In genomic region chr3:131174752-131175151, GRCh38 we compare ENCODE assay signal across 9 cellular contexts.
A peak's percentile ranks its signal among the peaks of the same experiment; 100 is the strongest.
DNase-seq lines count a peak whose midpoint lies in the region; ATAC-seq and TF ChIP-seq lines count a peak whose summit lies in the region.
"Had no signal": no experiment of that assay in that cellular context is flagged by ENCODE, and none has a peak within 500 bp of the region (broad histone marks: within the 10 kb centered on the region; RNA-seq: fewer than 3 reads in every experiment).

No MANE protein-coding gene starts in this region.

- peak; percentile 16 for DNase-seq in GM10266 (ENCODE audit: extremely low spot score)
- DNase-seq in GM20000 (ENCODE audit: low spot score) = peak; percentile 15
- DNase-seq in central memory CD8-positive, alpha-beta T cell (ENCODE audit: low spot score in 2 of 2) = no peak
- DNase-seq in activated effector memory CD4-positive, alpha-beta T cell treated with Interleukin-2 at 50 U/mL for 16 hours = no peak
- no peak for DNase-seq in hypothalamus (lab: John Stamatoyannopoulos, UW)
- DNase-seq in COR-L47 (lab: John Stamatoyannopoulos, UW) = no peak

- H3K36me3 Mint-ChIP-seq in central memory CD8-positive, alpha-beta T cell (ENCODE audit: insufficient read depth) = no peaks in the 10 kb centered on the region

- no peaks in the 10 kb centered on the region for H3K9me3 Mint-ChIP-seq in central memory CD8-positive, alpha-beta T cell

- H3K4me1 Mint-ChIP-seq in central memory CD8-positive, alpha-beta T cell = peaks cover 23% of the 10 kb centered on the region

- ATAC-seq in HG03571 (IDR thresholded peaks at IDR 0.05; ENCODE audit: unreplicated experiment) (peak; percentile 94), esophagus mucosa (no peak)
- ATAC-seq in central memory CD8-positive, alpha-beta T cell (replicated peaks; ENCODE audit: extremely low read depth, poor library complexity, severe bottlenecking) = peak; percentile 89
- ATAC-seq: K562 had no signal

- no peak overlapping the region for H3K27ac Mint-ChIP-seq in central memory CD8-positive, alpha-beta T cell (ENCODE audit: low read depth)

- H3K27me3 Mint-ChIP-seq in central memory CD8-positive, alpha-beta T cell = no peaks in the 10 kb centered on the region

- no peak for TF ChIP-seq CTCF in GM10266 (IDR thresholded peaks at IDR 0.05; ENCODE audit: control insufficient read depth, insufficient read depth, low read depth, missing control alignments)
- TF ChIP-seq CTCF in GM20000 (IDR thresholded peaks at IDR 0.05; ENCODE audit: extremely low read depth, missing control alignments) = no peak

- no peak overlapping the region for H3K4me3 Mint-ChIP-seq in central memory CD8-positive, alpha-beta T cell

Comparison
In these comparisons a context has a peak if more than half of its experiments do, and no peak if none do; other contexts are left out.
1. DNase-seq: peak in GM10266 (single experiment) and GM20000 (single experiment); none in central memory CD8-positive, alpha-beta T cell (0 of 2), activated effector memory CD4-positive, alpha-beta T cell treated with Interleukin-2 at 50 U/mL for 16 hours (single experiment), hypothalamus (0 of 51) and COR-L47 (single experiment).